2 cellular contexts compared by ENCODE assay signal in the genomic region with DNA sequence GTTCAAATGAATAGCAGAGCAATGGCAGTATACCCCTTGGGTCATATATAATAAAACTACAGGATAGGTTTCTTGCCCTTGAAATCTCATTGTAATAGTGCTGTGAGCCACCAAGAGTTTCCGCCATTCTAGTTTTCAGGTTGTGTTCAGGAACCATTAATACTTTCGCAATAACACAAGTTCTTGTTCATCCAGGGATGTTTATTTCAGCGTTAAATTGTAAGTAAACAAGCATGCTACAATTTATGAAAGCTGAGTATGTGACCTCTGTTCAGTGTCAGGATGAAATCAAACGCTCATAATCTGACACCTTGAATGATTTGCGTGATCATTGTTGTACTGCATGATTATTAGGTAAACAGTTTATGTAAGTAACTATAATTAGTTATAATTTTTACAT.
TF ChIP-seq lines count a peak whose summit lies in the region.

No MANE protein-coding gene starts in this region.

TF ChIP-seq in IMR-90, 13 proteins besides CTCF, POLR2A, EP300 and RAD21:
- TF ChIP-seq CEBPB (IDR thresholded peaks at IDR 0.05; ENCODE audit: low read depth, low read length) (peak; percentile 76), SMC3 (IDR thresholded peaks at IDR 0.05; ENCODE audit: low read depth, low read length) (no peak), MAFK (IDR thresholded peaks at IDR 0.05; ENCODE audit: low read depth, low read length) (no peak)

TF ChIP-seq in K562, 482 proteins besides CTCF, POLR2A, EP300 and RAD21:
- TF ChIP-seq CEBPB (tag; IDR thresholded peaks at IDR 0.05) (peak; percentile 69), BACH1 (tag; IDR thresholded peaks at IDR 0.05) (no peak), CEBPG (CRISPR knock-in tag; IDR thresholded peaks at IDR 0.05) (no peak), CEBPG (tag; conservative IDR thresholded peaks at IDR 0.05 in 1 of 2, IDR thresholded peaks at IDR 0.05 in 1 of 2) (peak; percentile 24 to 29; a peak in 1 of 4 replicates)
